9 cellular contexts compared by ENCODE assay signal in the genomic region with DNA sequence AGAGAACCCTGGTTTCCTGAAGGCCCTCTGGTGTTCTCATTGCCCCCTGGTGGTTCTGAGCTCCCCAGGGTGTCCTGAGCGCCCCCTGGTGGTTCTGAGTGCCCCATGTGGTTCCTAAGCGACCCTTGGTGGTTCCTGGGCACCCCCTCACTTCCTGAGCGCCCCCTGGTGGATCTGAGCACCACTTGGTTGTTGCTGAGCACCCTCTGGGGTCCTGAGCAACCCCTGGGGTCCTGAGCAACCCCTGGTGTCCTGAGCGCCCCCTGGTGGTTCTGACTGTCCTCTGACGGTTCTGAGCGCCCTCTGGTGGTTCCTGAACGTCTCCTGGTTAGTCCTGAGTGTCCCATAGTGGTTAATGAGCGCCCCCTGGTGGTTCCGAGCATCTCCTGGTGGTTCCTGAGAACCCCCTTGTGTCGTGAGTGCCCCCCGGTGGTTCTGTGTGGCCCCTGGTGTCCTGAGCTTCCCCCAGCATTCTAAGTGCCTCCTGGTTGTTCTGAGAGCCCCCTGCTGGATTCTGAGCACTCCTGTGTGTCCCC.
A peak's percentile ranks its signal among the peaks of the same experiment; 100 is the strongest.
DNase-seq lines count a peak whose midpoint lies in the region; ATAC-seq and TF ChIP-seq lines count a peak whose summit lies in the region.
"Had no signal": no experiment of that assay in that cellular context is flagged by ENCODE, and none has a peak within 500 bp of the region (broad histone marks: within the 10 kb centered on the region; RNA-seq: fewer than 3 reads in every experiment).

No MANE protein-coding gene starts in this region.

- DNase-seq in ELR (ENCODE audit: low read depth) (peak; percentile 45), Karpas-422 (peak; percentile 78), MM.1S (no peak), MV-4-11 (lab: John Stamatoyannopoulos, UW) (no peak), gastrocnemius medialis (no peak)
- peak; percentile 74 for DNase-seq in activated naive CD4-positive, alpha-beta T cell treated with anti-CD3 and anti-CD28 coated beads, Interleukin-2, amount 50 U/mL, for 16 hours
- DNase-seq in stimulated activated CD4-positive, alpha-beta T cell treated with anti-CD3 and anti-CD28 coated beads, Interleukin-15, amount 100 ng/mL, for 1 hour (ENCODE audit: low read depth in 1 of 2, low spot score in 1 of 2): peak; percentile 20 to 38

- in situ Hi-C loops in gastrocnemius medialis (cut with MboI; ENCODE audit: low sequenced_read_pairs in 4 of 4): no loop called here

- H3K4me3 ChIP-seq in Karpas-422 (ENCODE audit: low read length) (no peak overlapping the region), MM.1S (ENCODE audit: low read length) (no peak overlapping the region), gastrocnemius medialis (no peak overlapping the region)

- H3K27ac ChIP-seq in Karpas-422 (ENCODE audit: low read length) (no peak overlapping the region), MM.1S (ENCODE audit: low read length) (no peak overlapping the region), gastrocnemius medialis (no peak overlapping the region)

- no peaks in the 10 kb centered on the region for H3K79me2 ChIP-seq in Karpas-422 (ENCODE audit: low read length)
- H3K79me2 ChIP-seq in MM.1S (ENCODE audit: low read length): no peaks in the 10 kb centered on the region

- H3K4me2 ChIP-seq in Karpas-422 (ENCODE audit: low read depth, low read length, poor library complexity, severe bottlenecking): no peak overlapping the region
- H3K4me2 ChIP-seq in MM.1S (ENCODE audit: low read depth, low read length): no peak overlapping the region

- no peak for TF ChIP-seq CTCF in MM.1S (IDR thresholded peaks at IDR 0.05; ENCODE audit: low read length)
- TF ChIP-seq CTCF in gastrocnemius medialis (IDR thresholded peaks at IDR 0.05 in 4 of 5, conservative IDR thresholded peaks at IDR 0.05 in 1 of 5): peak in 1 of 5 experiments; percentile 16

- no peak overlapping the region for H2AFZ ChIP-seq in Karpas-422 (ENCODE audit: low read length)
- no peak overlapping the region for H2AFZ ChIP-seq in MM.1S (ENCODE audit: low read length)

- H4K20me1 ChIP-seq in Karpas-422 (ENCODE audit: insufficient read depth, low read depth, low read length) (no peaks in the 10 kb centered on the region), MM.1S (ENCODE audit: insufficient read depth, low read length) (no peaks in the 10 kb centered on the region)

- H3K9me3 ChIP-seq in Karpas-422 (ENCODE audit: low read length): no peaks in the 10 kb centered on the region
- H3K9me3 ChIP-seq in MM.1S (replicated peaks; ENCODE audit: insufficient read depth, low read length): no peaks in the 10 kb centered on the region
- H3K9me3 ChIP-seq in gastrocnemius medialis: no peaks in the 10 kb centered on the region

- H3K4me1 ChIP-seq in Karpas-422 (ENCODE audit: low read length) (no peaks in the 10 kb centered on the region), MM.1S (ENCODE audit: low read length) (no peaks in the 10 kb centered on the region), gastrocnemius medialis (no peaks in the 10 kb centered on the region)

- no peaks in the 10 kb centered on the region for H3F3A ChIP-seq in MM.1S (ENCODE audit: insufficient read depth, low read length)

- no peaks in the 10 kb centered on the region for H3K27me3 ChIP-seq in Karpas-422 (ENCODE audit: low read length)
- H3K27me3 ChIP-seq in MM.1S (replicated peaks; ENCODE audit: insufficient read depth, low read length): no peaks in the 10 kb centered on the region
- H3K27me3 ChIP-seq in gastrocnemius medialis: no peaks in the 10 kb centered on the region

- H3K9ac ChIP-seq in Karpas-422 (ENCODE audit: low read length) (no peak overlapping the region), MM.1S (ENCODE audit: low read length) (no peak overlapping the region)

- H3K9me2 ChIP-seq in Karpas-422 (replicated peaks; ENCODE audit: insufficient read depth, low read length) (no peaks in the 10 kb centered on the region), MM.1S (replicated peaks; ENCODE audit: insufficient read depth, low read length) (no peaks in the 10 kb centered on the region)

- no peaks in the 10 kb centered on the region for H3K36me3 ChIP-seq in Karpas-422 (ENCODE audit: insufficient read depth, low read length)
- no peaks in the 10 kb centered on the region for H3K36me3 ChIP-seq in MM.1S (replicated peaks; ENCODE audit: insufficient read depth, low read length)
- H3K36me3 ChIP-seq in gastrocnemius medialis: no peaks in the 10 kb centered on the region

- no peak for TF ChIP-seq POLR2A in gastrocnemius medialis (IDR thresholded peaks at IDR 0.05)

- ATAC-seq in gastrocnemius medialis (no peak), GM21423 (IDR thresholded peaks at IDR 0.05; ENCODE audit: unreplicated experiment) (no peak)
- ATAC-seq: SK-N-SH treated with all-trans-retinoic acid at 6 μM for 48 hours had no signal

- intact Hi-C loops in gastrocnemius medialis (cut with DNase I; ENCODE audit: low total_unique reads): no loop called here

Comparison
In these comparisons a context has a peak if more than half of its experiments do, and no peak if none do; other contexts are left out.
1. DNase-seq: peak in ELR (single experiment), Karpas-422 (single experiment), activated naive CD4-positive, alpha-beta T cell treated with anti-CD3 and anti-CD28 coated beads, Interleukin-2, amount 50 U/mL, for 16 hours (single experiment) and stimulated activated CD4-positive, alpha-beta T cell treated with anti-CD3 and anti-CD28 coated beads, Interleukin-15, amount 100 ng/mL, for 1 hour (2 of 2); none in MM.1S (single experiment), MV-4-11 (single experiment) and gastrocnemius medialis (0 of 2).